Comparison of ENCODE assay signal across 13 cellular contexts in genomic region chr6:166675736-166676135, GRCh38.
"Had no signal": no experiment of that assay in that cellular context is flagged by ENCODE, and none has a peak within 500 bp of the region (broad histone marks: within the 10 kb centered on the region; RNA-seq: fewer than 3 reads in every experiment).

No MANE protein-coding gene starts in this region.

- DNase-seq: activated CD4-positive, alpha-beta T cell treated with anti-CD3 and anti-CD28 coated beads for 1 hour; activated CD4-positive, alpha-beta T cell treated with anti-CD3 and anti-CD28 coated beads, Interleukin-2, amount 50 U/mL, for 48 hours; activated naive CD4-positive, alpha-beta T cell treated with Interleukin-2 at 50 U/mL for 16 hours; activated naive CD8-positive, alpha-beta T cell treated with anti-CD3 and anti-CD28 coated beads, Interleukin-2, amount 50 U/mL, for 24 hours; aorta; erythroblast; heart right ventricle; mesenchymal stem cell; stimulated activated naive CD8-positive, alpha-beta T cell treated with anti-CD3 and anti-CD28 coated beads, Interleukin-15, Interleukin-2, amounts not matched to agents 100 U/mL and 50 U/mL, for 24 hours; trophoblast cell had no signal

- H3K27ac ChIP-seq: gastroesophageal sphincter, heart right ventricle, suprapubic skin had no signal

- H3K4me3 ChIP-seq: cardiac muscle cell, gastroesophageal sphincter, heart right ventricle, suprapubic skin had no signal

- H3K9me3 ChIP-seq: gastroesophageal sphincter, suprapubic skin had no signal

- H3K27me3 ChIP-seq: cardiac muscle cell, gastroesophageal sphincter had no signal

- H3K36me3 ChIP-seq: cardiac muscle cell, gastroesophageal sphincter, heart right ventricle, suprapubic skin had no signal
